11 cellular contexts compared by ENCODE assay signal in genomic region chr12:47739959-47740358, GRCh38. TPM values are rescaled to one million over a fixed set of nuclear protein-coding genes. Genes with fewer than 3 reads are reported as not detected.
DNase-seq lines count a peak whose midpoint lies in the region; ATAC-seq and TF ChIP-seq lines count a peak whose summit lies in the region.
"Had no signal": no experiment of that assay in that cellular context is flagged by ENCODE, and none has a peak within 500 bp of the region (broad histone marks: within the 10 kb centered on the region; RNA-seq: fewer than 3 reads in every experiment).

No MANE protein-coding gene starts in this region.

- H3K4me3 Mint-ChIP-seq in activated T-cell treated with anti-CD3 and anti-CD28 coated beads, Interleukin-2, amount 50 U/mL, for 24 hours = no peak overlapping the region

- DNase-seq in GM13977 (ENCODE audit: low spot score) = peak; percentile 78
- DNase-seq in KBM-7 = peak; percentile 16
- DNase-seq in left cardiac atrium = peak; percentile 77
- no peak for DNase-seq in activated T-cell treated with anti-CD3 and anti-CD28 coated beads, Interleukin-2, amount 50 U/mL, for 48 hours
- DNase-seq in activated T-cell treated with anti-CD3 and anti-CD28 coated beads, Interleukin-2, amount 50 U/mL, for 24 hours = no peak
- DNase-seq in stimulated activated CD4-positive, alpha-beta T cell treated with anti-CD3 and anti-CD28 coated beads, Interleukin-4, amount 100 ng/mL, for 1 hour = no peak
- DNase-seq in iPS-NIHi11 (ENCODE audit: low spot score) = no peak
- DNase-seq: activated CD8-positive, alpha-beta memory T cell treated with anti-CD3 and anti-CD28 coated beads for 24 hours; DND-41 had no signal

- TF ChIP-seq CTCF in GM13977 (IDR thresholded peaks at IDR 0.05; ENCODE audit: extremely low read depth, insufficient read depth, missing control alignments) = peak; percentile 17

- ATAC-seq in GM21723 (IDR thresholded peaks at IDR 0.05; ENCODE audit: unreplicated experiment) = peak; percentile 73
- peak in 1 of 2 donors; percentile 7 for ATAC-seq in left cardiac atrium

- peaks cover 22% of the 10 kb centered on the region for H3K4me1 Mint-ChIP-seq in activated T-cell treated with anti-CD3 and anti-CD28 coated beads, Interleukin-2, amount 50 U/mL, for 24 hours (ENCODE audit: low read depth)

- no peak overlapping the region for H3K27ac Mint-ChIP-seq in activated T-cell treated with anti-CD3 and anti-CD28 coated beads, Interleukin-2, amount 50 U/mL, for 24 hours

- no peaks in the 10 kb centered on the region for H3K9me3 Mint-ChIP-seq in activated T-cell treated with anti-CD3 and anti-CD28 coated beads, Interleukin-2, amount 50 U/mL, for 24 hours

- H3K27me3 Mint-ChIP-seq in activated T-cell treated with anti-CD3 and anti-CD28 coated beads, Interleukin-2, amount 50 U/mL, for 24 hours = no peaks in the 10 kb centered on the region

- intact Hi-C loops in left cardiac atrium (cut with DNase I) = no loop called here

- in situ Hi-C loops in GM13977 (cut with MboI; ENCODE audit: low pct_unique_long_range_greater_than_20kb, low sequenced_read_pairs, unreplicated experiment) (loop anchor here (25.0 kb wide), 1 partner anchor 422 kb away; the partner anchor contains the start of gene ASB8), KBM-7 (cut with MboI; ENCODE audit: low pct_unique_long_range_greater_than_20kb, low sequenced_read_pairs) (loop anchor here (5.0 to 25.0 kb wide), 2 partner anchors 37 to 97 kb away; no protein-coding TSS in a partner anchor)

- H3K36me3 Mint-ChIP-seq in activated T-cell treated with anti-CD3 and anti-CD28 coated beads, Interleukin-2, amount 50 U/mL, for 24 hours (ENCODE audit: low read depth) = no peaks in the 10 kb centered on the region

RNA-seq across cellular contexts. Expression of gene ENDOU, which starts 14.7 kb away (rescaled TPM):
- total RNA-seq in left cardiac atrium = under 1 TPM; 0.62 to 0.68 TPM
- total RNA-seq: epithelial cell of proximal tubule had no signal

RNA-seq across cellular contexts. Expression of gene RAPGEF3, which starts 18.7 kb away (rescaled TPM):
- 10 to 100 TPM; 27.3 to 35.9 TPM for total RNA-seq in left cardiac atrium

RNA-seq across cellular contexts. Expression of gene SLC48A1, which starts 33.1 kb away (rescaled TPM):
- total RNA-seq in left cardiac atrium = 10 to 100 TPM; 22.1 to 28.9 TPM

RNA-seq across cellular contexts. Expression of gene RPAP3, which starts 34.1 kb away (rescaled TPM):
- 10 to 100 TPM; 22.7 to 22.8 TPM for total RNA-seq in left cardiac atrium

Comparison
In these comparisons a context has a peak if more than half of its experiments do, and no peak if none do; other contexts are left out.
1. DNase-seq: peak in GM13977 (single experiment), KBM-7 (single experiment) and left cardiac atrium (single experiment); none in activated T-cell treated with anti-CD3 and anti-CD28 coated beads, Interleukin-2, amount 50 U/mL, for 48 hours (0 of 2), activated T-cell treated with anti-CD3 and anti-CD28 coated beads, Interleukin-2, amount 50 U/mL, for 24 hours (single experiment), stimulated activated CD4-positive, alpha-beta T cell treated with anti-CD3 and anti-CD28 coated beads, Interleukin-4, amount 100 ng/mL, for 1 hour (single experiment) and iPS-NIHi11 (single experiment).